34 cellular contexts compared by ENCODE assay signal in the genomic region with DNA sequence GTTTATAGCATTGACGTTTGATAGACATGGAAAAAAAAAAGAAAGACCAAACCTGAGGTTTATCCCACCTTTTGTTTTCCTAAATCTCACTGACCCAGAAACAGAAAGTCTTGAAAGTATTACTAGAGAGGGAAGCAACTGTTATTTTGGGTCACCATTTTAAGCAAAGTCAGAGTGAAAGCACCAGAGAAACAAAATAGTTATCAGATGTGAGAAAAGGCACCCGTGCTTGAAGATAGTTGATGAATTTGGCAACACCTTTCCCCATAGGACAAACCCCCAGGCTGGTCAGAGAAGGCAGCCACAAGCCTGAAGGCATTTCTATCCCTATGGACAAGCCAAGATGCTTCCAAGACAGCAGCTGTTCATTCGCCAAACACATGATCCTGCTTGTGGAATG.
"Had no signal": no experiment of that assay in that cellular context is flagged by ENCODE, and none has a peak within 500 bp of the region (broad histone marks: within the 10 kb centered on the region; RNA-seq: fewer than 3 reads in every experiment).

No MANE protein-coding gene starts in this region.

- ATAC-seq: activated CD4-positive, CD25-positive, alpha-beta regulatory T cell treated with anti-CD3 and anti-CD28 coated beads, Interleukin-2, amount 50 U/mL, for 24 hours; activated CD8-positive, alpha-beta memory T cell treated with anti-CD3 and anti-CD28 coated beads, Interleukin-2, amount 10 ng/mL, durations not matched to agents 7 days and 5 days; activated CD8-positive, alpha-beta T cell treated with anti-CD3 and anti-CD28 coated beads, Interleukin-2, amount 10 ng/mL, durations not matched to agents 7 days and 5 days; activated naive CD4-positive, alpha-beta T cell treated with anti-CD3 and anti-CD28 coated beads, Interleukin-2, amount 50 U/mL, for 72 hours; effector memory CD8-positive, alpha-beta T cell; foreskin keratinocyte; gastrocnemius medialis; heart left ventricle; T-helper 17 cell had no signal

- H3K36me3 ChIP-seq: brain microvascular endothelial cell, esophagus muscularis mucosa, gastrocnemius medialis, heart left ventricle, WERI-Rb-1 had no signal

- H3K27ac ChIP-seq: brain microvascular endothelial cell, esophagus muscularis mucosa, foreskin keratinocyte, gastrocnemius medialis, heart left ventricle, WERI-Rb-1 had no signal

- H3K27me3 ChIP-seq: esophagus muscularis mucosa, foreskin keratinocyte, gastrocnemius medialis, heart left ventricle had no signal

- H3K4me1 ChIP-seq: esophagus muscularis mucosa, foreskin keratinocyte, gastrocnemius medialis, heart left ventricle had no signal

- DNase-seq: activated B cell treated with CpG ODN at 0.5 μM for 24 hours; activated CD4-positive, alpha-beta memory T cell treated with anti-CD3 and anti-CD28 coated beads for 36 hours; activated CD4-positive, alpha-beta T cell treated with anti-CD3 and anti-CD28 coated beads, Interleukin-2, amount 10 ng/mL, durations not matched to agents 24 days and 14 days; activated CD8-positive, alpha-beta memory T cell treated with anti-CD3 and anti-CD28 coated beads, Interleukin-2, amount 10 ng/mL, durations not matched to agents 7 days and 5 days; activated CD8-positive, alpha-beta memory T cell treated with anti-CD3 and anti-CD28 coated beads, Interleukin-2, amount 50 U/mL, for 4 hours; activated CD8-positive, alpha-beta T cell treated with anti-CD3 and anti-CD28 coated beads, Interleukin-2, amount 10 ng/mL, durations not matched to agents 7 days and 5 days; activated effector memory CD4-positive, alpha-beta T cell treated with anti-CD3 and anti-CD28 coated beads, Interleukin-2, amount 50 U/mL, for 16 hours; activated naive CD4-positive, alpha-beta T cell; activated naive CD4-positive, alpha-beta T cell treated with anti-CD3 and anti-CD28 coated beads, Interleukin-2, amount 10 ng/mL, durations not matched to agents 7 days and 5 days; activated naive CD8-positive, alpha-beta T cell treated with anti-CD3 and anti-CD28 coated beads, Interleukin-2, amount 10 ng/mL, durations not matched to agents 7 days and 5 days; activated T-cell treated with anti-CD3 and anti-CD28 coated beads, Interleukin-2, amount 50 U/mL, for 1 hour; activated T-cell treated with anti-CD3 and anti-CD28 coated beads, Interleukin-2, amount 50 U/mL, for 48 hours; amniotic stem cell; anterior cingulate cortex; brain microvascular endothelial cell; caudate nucleus; cortex of kidney; dermis blood vessel endothelial cell; effector CD4-positive, alpha-beta T cell; effector memory CD8-positive, alpha-beta T cell; erythroblast; foreskin keratinocyte; gastrocnemius medialis; glutamatergic neuron; heart left ventricle; T-helper 1 cell; T-helper 17 cell; T1000; WERI-Rb-1 had no signal

- FAIRE-seq: astrocyte, colon had no signal

- H3K9me3 ChIP-seq: esophagus muscularis mucosa, gastrocnemius medialis had no signal

- H3K4me3 ChIP-seq: esophagus muscularis mucosa, gastrocnemius medialis, heart left ventricle had no signal
